14 cellular contexts compared by ENCODE assay signal in genomic region chr7:2651336-2651735, GRCh38. TPM values are rescaled to one million over a fixed set of nuclear protein-coding genes. Genes with fewer than 3 reads are reported as not detected.
DNase-seq lines count a peak whose midpoint lies in the region; ATAC-seq and TF ChIP-seq lines count a peak whose summit lies in the region.
"Had no signal": no experiment of that assay in that cellular context is flagged by ENCODE, and none has a peak within 500 bp of the region (broad histone marks: within the 10 kb centered on the region; RNA-seq: fewer than 3 reads in every experiment).

No MANE protein-coding gene starts in this region.

- no peak overlapping the region for H3K4me3 Mint-ChIP-seq in endodermal cell
- H3K4me3 Mint-ChIP-seq: activated B cell treated with CpG ODN at 0.5 μM for 24 hours had no signal

- DNase-seq in A673 (ENCODE audit: low spot score) (peak; percentile 43), GM13976 (ENCODE audit: low spot score) (peak; percentile 69), NCI-H82 treated with DMSO at 0.1 percent for 48 hours (lab: John Stamatoyannopoulos, UW; ENCODE audit: unreplicated experiment) (peak; percentile 3), endodermal cell (no peak), NCI-H748 treated with DMSO at 0.1 percent for 48 hours (lab: John Stamatoyannopoulos, UW) (no peak), HPDE6-E6E7 (ENCODE audit: extremely low spot score) (no peak)
- no peak for DNase-seq in activated CD4-positive, alpha-beta T cell treated with anti-CD3 and anti-CD28 coated beads, Interleukin-2, amount 50 U/mL, for 48 hours
- DNase-seq: activated B cell treated with CpG ODN at 0.5 μM for 24 hours, DMS79 had no signal

- in situ Hi-C loops in GM13976 (cut with MboI; ENCODE audit: low sequenced_read_pairs, unreplicated experiment): no loop called here

- no peak for ATAC-seq in GM18873 (IDR thresholded peaks at IDR 0.05; ENCODE audit: low FRiP score, unreplicated experiment)
- ATAC-seq: mucosa of descending colon had no signal

- CTCF ChIA-PET in A673 (lab: Charles Lee): no interaction called here

- H3K4me3 ChIP-seq in A673 (ENCODE audit: low read depth, low read length, poor library complexity, severe bottlenecking): no peak overlapping the region
- no peak overlapping the region for H3K4me3 ChIP-seq in endodermal cell (ENCODE audit: low read length)
- H3K4me3 ChIP-seq: adrenal gland, mucosa of descending colon, SK-N-MC, vagina had no signal

- TF ChIP-seq CTCF in A673 (conservative IDR thresholded peaks at IDR 0.05; ENCODE audit: low read depth, low read length) (peak; percentile 41), GM13976 (IDR thresholded peaks at IDR 0.05; ENCODE audit: borderline replicate concordance, control extremely low read depth, extremely low read depth, insufficient read depth, missing control alignments) (no peak), endodermal cell (conservative IDR thresholded peaks at IDR 0.05) (peak; percentile 45)

- 90 to 95% methylated on average over 13 to 15 of the region's 15 CpGs for WGBS in endodermal cell (ENCODE audit: insufficient coverage in 1 of 2, insufficient read length in 1 of 2), 2 experiments

- no peak overlapping the region for H3K27ac ChIP-seq in A673 (ENCODE audit: low read depth, low read length, poor library complexity, severe bottlenecking)
- H3K27ac ChIP-seq in endodermal cell (ENCODE audit: low read depth, low read length): no peak overlapping the region
- H3K27ac ChIP-seq: adrenal gland, SK-N-MC, vagina had no signal

- H3K36me3 ChIP-seq in A673 (ENCODE audit: insufficient read depth, low read length, poor library complexity, severe bottlenecking) (peaks cover 45% of the 10 kb centered on the region), endodermal cell (ENCODE audit: control insufficient read depth, insufficient read depth, low read length) (peaks cover 27% of the 10 kb centered on the region)

- H3K4me1 Mint-ChIP-seq in endodermal cell: no peaks in the 10 kb centered on the region
- H3K4me1 Mint-ChIP-seq: activated B cell treated with CpG ODN at 0.5 μM for 24 hours had no signal

- no peaks in the 10 kb centered on the region for H3K27me3 Mint-ChIP-seq in endodermal cell (ENCODE audit: insufficient read depth)
- H3K27me3 Mint-ChIP-seq: activated B cell treated with CpG ODN at 0.5 μM for 24 hours had no signal

- intact Hi-C loops in A673 (cut with micrococcal nuclease; ENCODE audit: unreplicated experiment): no loop called here

- H3K4me1 ChIP-seq in A673 (ENCODE audit: insufficient read depth, low read length, poor library complexity, severe bottlenecking) (no peaks in the 10 kb centered on the region), endodermal cell (ENCODE audit: control insufficient read depth, insufficient read depth, low read length) (no peaks in the 10 kb centered on the region)
- H3K4me1 ChIP-seq: adrenal gland, vagina had no signal

- POLR2A ChIA-PET in A673 (lab: Charles Lee; ENCODE audit: low non-redundant PET): interaction anchor here (0.6 kb wide), 1 partner anchor 158 kb away, joined by 3 read pairs; no protein-coding TSS in a partner anchor

- no peak overlapping the region for H3K27ac Mint-ChIP-seq in endodermal cell
- H3K27ac Mint-ChIP-seq: activated B cell treated with CpG ODN at 0.5 μM for 24 hours had no signal

- H3K9me3 ChIP-seq in A673 (ENCODE audit: low read depth, low read length, poor library complexity, severe bottlenecking) (no peaks in the 10 kb centered on the region), endodermal cell (ENCODE audit: control insufficient read depth, low read length) (no peaks in the 10 kb centered on the region)
- H3K9me3 ChIP-seq: adrenal gland, mucosa of descending colon, vagina had no signal

- H3K9ac ChIP-seq in endodermal cell (ENCODE audit: extremely low read depth, low read length, poor library complexity, severe bottlenecking): no peak overlapping the region

- no peaks in the 10 kb centered on the region for H3K27me3 ChIP-seq in A673 (replicated peaks; ENCODE audit: insufficient read depth, low read depth, low read length, poor library complexity)
- no peaks in the 10 kb centered on the region for H3K27me3 ChIP-seq in endodermal cell (ENCODE audit: control insufficient read depth, insufficient read depth, low read length, poor library complexity, severe bottlenecking)
- H3K27me3 ChIP-seq: adrenal gland, vagina had no signal

- peaks cover 27% of the 10 kb centered on the region for H3K36me3 Mint-ChIP-seq in endodermal cell (ENCODE audit: low read depth)

- H3K9me3 Mint-ChIP-seq in endodermal cell: no peaks in the 10 kb centered on the region
- H3K9me3 Mint-ChIP-seq: activated B cell treated with CpG ODN at 0.5 μM for 24 hours had no signal

- BruUV-seq in A673 (replicated peaks; lab: Mats Ljungman, UMichigan): no TSS peak

RNA-seq across cellular contexts. Expression of gene TTYH3, which starts 19.6 kb away (rescaled TPM):
- total RNA-seq in A673 (2021) (248 and 256 TPM in 2 replicates), endodermal cell (100 to 1,000 TPM; 145 to 152 TPM)
- polyA plus RNA-seq in endodermal cell (2013, experiment 1 of 2): 164 TPM
- 151 TPM for polyA plus RNA-seq in endodermal cell (2013, experiment 2 of 2)

RNA-seq across cellular contexts. Expression of gene AMZ1, which starts 36.7 kb away (rescaled TPM):
- total RNA-seq in A673 (2021) (not detected in 2 replicates), endodermal cell (1 to 10 TPM in 1 of 2 donors, under 1 TPM in 1; 0.66 to 1.6 TPM)
- 0.07 TPM for polyA plus RNA-seq in endodermal cell (2013, experiment 1 of 2)
- not detected for polyA plus RNA-seq in endodermal cell (2013, experiment 2 of 2)

Comparison
In these comparisons a context has a peak if more than half of its experiments do, and no peak if none do; other contexts are left out.
1. DNase-seq: peak in A673 (single experiment), GM13976 (single experiment) and NCI-H82 treated with DMSO at 0.1 percent for 48 hours (single experiment); none in endodermal cell (single experiment), NCI-H748 treated with DMSO at 0.1 percent for 48 hours (single experiment), HPDE6-E6E7 (single experiment) and activated CD4-positive, alpha-beta T cell treated with anti-CD3 and anti-CD28 coated beads, Interleukin-2, amount 50 U/mL, for 48 hours (0 of 2).